1 cellular context compared by ENCODE assay signal in genomic region chr6:15074806-15075205, GRCh38.
TF ChIP-seq lines count a peak whose summit lies in the region.

No MANE protein-coding gene starts in this region.

TF ChIP-seq in WTC11, 78 proteins besides CTCF, POLR2A, EP300 and RAD21 (continued from another document):
- TF ChIP-seq ZNF532 (CRISPR knock-in tag; IDR thresholded peaks at IDR 0.05; ENCODE audit: borderline replicate concordance) (no peak), ZNF121 (CRISPR knock-in tag; IDR thresholded peaks at IDR 0.05) (peak; percentile 49; the same call in 1 of the 2 replicates), ZBTB43 (CRISPR knock-in tag; IDR thresholded peaks at IDR 0.05) (no peak), ZNF219 (CRISPR knock-in tag; IDR thresholded peaks at IDR 0.05; ENCODE audit: borderline replicate concordance) (no peak), MYBL2 (CRISPR knock-in tag; IDR thresholded peaks at IDR 0.05) (no peak)
TF ChIP-seq in WTC11: peak in this region for 1.
